1 cellular context compared by ENCODE assay signal in the genomic region with DNA sequence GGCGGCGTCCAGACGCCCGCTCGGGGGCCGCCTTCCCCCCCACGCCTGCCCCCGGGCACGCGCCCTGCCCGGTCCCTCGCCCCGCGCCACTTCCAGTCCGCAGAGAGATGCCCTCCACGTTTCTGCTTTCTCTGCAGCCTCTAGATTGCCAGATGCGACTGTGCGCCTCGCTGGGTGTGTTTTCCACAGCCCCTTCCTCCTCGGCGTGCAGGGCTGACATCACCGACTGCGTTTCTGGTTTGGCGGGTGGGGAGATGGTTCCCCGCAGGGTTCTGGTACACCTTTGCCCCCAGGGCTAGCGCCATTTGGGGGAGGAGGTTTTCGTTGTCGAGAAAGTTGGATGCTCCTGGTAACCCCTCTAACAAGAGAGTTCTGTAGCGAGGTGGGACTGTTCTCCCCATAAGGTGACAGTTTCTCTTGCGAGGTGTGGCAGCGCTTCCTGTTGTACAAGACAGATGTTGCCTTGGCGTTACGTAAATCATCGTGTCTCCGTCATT.
A peak's percentile ranks its signal among the peaks of the same experiment; 100 is the strongest.
TF ChIP-seq lines count a peak whose summit lies in the region.

No MANE protein-coding gene starts in this region.

TF ChIP-seq in GM12878, 131 proteins besides CTCF, POLR2A, EP300 and RAD21 (continued from another document):
- TF ChIP-seq EGR1 (IDR thresholded peaks at IDR 0.05; ENCODE audit: borderline replicate concordance in 1 of 2, low read depth in 2 of 2, low read length in 2 of 2) (no peak), BHLHE40 (IDR thresholded peaks at IDR 0.05; ENCODE audit: borderline replicate concordance in 1 of 2, low read depth in 2 of 2, low read length in 1 of 2) (peak in 1 of 2 experiments; percentile 55; a peak in 1 of 4 replicates), CREM (IDR thresholded peaks at IDR 0.05; ENCODE audit: low read depth) (peak; percentile 48; the same call in 1 of the 2 replicates), ZNF384 (IDR thresholded peaks at IDR 0.05; ENCODE audit: borderline replicate concordance, low read depth, low read length) (no peak), POLR2AphosphoS2 (IDR thresholded peaks at IDR 0.05; ENCODE audit: low read depth, low read length) (no peak), LARP7 (IDR thresholded peaks at IDR 0.05) (peak; percentile 79; the same call in 1 of the 2 replicates), NR2F1 (conservative IDR thresholded peaks at IDR 0.05) (peak; percentile 33), CREB1 (IDR thresholded peaks at IDR 0.05; ENCODE audit: low read depth) (peak; percentile 66), SUPT20H (IDR thresholded peaks at IDR 0.05; ENCODE audit: borderline replicate concordance, control insufficient read depth, low read depth, low read length) (no peak), MXI1 (IDR thresholded peaks at IDR 0.05; ENCODE audit: low read depth, low read length) (0 out of 2 replicates have a peak, but pooled peaks have one; percentile 45), IKZF2 (IDR thresholded peaks at IDR 0.05) (no peak)
- TF ChIP-seq, protein P1, sequence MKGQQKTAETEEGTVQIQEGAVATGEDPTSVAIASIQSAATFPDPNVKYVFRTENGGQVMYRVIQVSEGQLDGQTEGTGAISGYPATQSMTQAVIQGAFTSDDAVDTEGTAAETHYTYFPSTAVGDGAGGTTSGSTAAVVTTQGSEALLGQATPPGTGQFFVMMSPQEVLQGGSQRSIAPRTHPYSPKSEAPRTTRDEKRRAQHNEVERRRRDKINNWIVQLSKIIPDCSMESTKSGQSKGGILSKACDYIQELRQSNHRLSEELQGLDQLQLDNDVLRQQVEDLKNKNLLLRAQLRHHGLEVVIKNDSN (IDR thresholded peaks at IDR 0.05; ENCODE audit: borderline replicate concordance, extremely low read length, insufficient read depth, low read depth, low read length) = no peak
- TF ChIP-seq, protein P2, sequence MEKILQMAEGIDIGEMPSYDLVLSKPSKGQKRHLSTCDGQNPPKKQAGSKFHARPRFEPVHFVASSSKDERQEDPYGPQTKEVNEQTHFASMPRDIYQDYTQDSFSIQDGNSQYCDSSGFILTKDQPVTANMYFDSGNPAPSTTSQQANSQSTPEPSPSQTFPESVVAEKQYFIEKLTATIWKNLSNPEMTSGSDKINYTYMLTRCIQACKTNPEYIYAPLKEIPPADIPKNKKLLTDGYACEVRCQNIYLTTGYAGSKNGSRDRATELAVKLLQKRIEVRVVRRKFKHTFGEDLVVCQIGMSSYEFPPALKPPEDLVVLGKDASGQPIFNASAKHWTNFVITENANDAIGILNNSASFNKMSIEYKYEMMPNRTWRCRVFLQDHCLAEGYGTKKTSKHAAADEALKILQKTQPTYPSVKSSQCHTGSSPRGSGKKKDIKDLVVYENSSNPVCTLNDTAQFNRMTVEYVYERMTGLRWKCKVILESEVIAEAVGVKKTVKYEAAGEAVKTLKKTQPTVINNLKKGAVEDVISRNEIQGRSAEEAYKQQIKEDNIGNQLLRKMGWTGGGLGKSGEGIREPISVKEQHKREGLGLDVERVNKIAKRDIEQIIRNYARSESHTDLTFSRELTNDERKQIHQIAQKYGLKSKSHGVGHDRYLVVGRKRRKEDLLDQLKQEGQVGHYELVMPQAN (conservative IDR thresholded peaks at IDR 0.05) = peak; percentile 55
